In the genomic region with DNA sequence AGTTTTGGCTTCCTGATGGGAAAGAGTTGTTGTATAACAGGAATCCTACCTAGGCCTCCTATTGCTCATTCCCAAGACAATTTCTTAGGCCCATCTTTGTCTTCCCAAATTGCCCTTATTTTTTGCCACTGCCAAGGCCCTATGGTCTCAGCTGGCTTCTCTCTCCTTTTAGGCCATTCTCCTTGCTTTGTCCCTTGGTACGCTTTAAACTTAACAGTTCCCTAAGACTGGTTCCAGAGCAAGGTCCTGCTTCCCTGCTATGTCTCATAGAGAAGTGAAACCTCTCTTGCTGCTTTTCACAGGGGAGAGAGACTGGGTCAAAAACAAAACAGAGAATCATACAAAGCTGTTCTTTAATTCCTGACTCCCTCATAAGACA, we compare ENCODE assay signal across 1 cellular context.
TF ChIP-seq lines count a peak whose summit lies in the region.

No MANE protein-coding gene starts in this region.

TF ChIP-seq in HepG2, 621 proteins besides CTCF, POLR2A, EP300 and RAD21 (continued from another document):
- TF ChIP-seq ZNF333 (CRISPR knock-in tag; IDR thresholded peaks at IDR 0.05; ENCODE audit: borderline replicate concordance), result no peak
